Comparison of ENCODE assay signal across 8 cellular contexts in the genomic region with DNA sequence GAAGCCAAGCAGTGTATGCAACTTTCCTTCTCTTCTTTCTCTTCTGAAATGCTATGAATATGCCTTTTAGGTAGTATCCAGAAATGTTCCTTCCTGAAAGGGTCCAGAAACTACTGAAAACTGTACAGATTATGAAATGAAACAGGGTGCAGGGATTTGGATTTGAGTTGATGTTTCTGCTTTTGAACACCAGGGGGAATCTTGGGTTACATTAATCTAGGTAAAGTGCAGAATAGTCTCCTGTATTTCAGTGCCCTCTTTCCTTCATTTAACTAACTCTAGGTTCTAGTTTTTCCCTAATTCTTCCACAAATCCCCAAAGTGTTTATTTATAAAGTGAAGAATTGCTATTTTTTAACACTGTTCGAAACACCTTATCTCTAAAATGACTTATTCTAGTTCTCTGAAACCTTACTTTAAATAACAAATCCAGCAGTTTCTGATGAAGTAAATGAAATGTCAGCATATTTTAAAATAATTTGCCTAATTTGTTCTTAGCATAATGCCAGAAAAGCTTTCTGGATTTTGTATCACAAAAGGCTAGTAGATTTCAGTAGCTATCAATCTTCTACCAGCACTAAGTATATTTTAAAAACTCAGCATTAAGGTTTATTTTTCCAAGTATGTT.
DNase-seq lines count a peak whose midpoint lies in the region; ATAC-seq and TF ChIP-seq lines count a peak whose summit lies in the region.

No MANE protein-coding gene starts in this region.

- no peaks in the 10 kb centered on the region for H3K27me3 ChIP-seq in hepatocyte

- H3K79me2 ChIP-seq in hepatocyte, result no peaks in the 10 kb centered on the region

- H2AFZ ChIP-seq in hepatocyte, result no peak overlapping the region

- no peak overlapping the region for H3K4me3 ChIP-seq in hepatocyte

- no peak overlapping the region for H3K4me3 Mint-ChIP-seq in activated CD8-positive, alpha-beta T cell treated with anti-CD3 and anti-CD28 coated beads, Interleukin-2, amount 10 ng/mL, durations not matched to agents 7 days and 5 days

- no peaks in the 10 kb centered on the region for H3K4me1 Mint-ChIP-seq in activated CD8-positive, alpha-beta T cell treated with anti-CD3 and anti-CD28 coated beads, Interleukin-2, amount 10 ng/mL, durations not matched to agents 7 days and 5 days (ENCODE audit: low read depth)

- ATAC-seq in HG02885 (IDR thresholded peaks at IDR 0.05; ENCODE audit: poor library complexity, unreplicated experiment), result peak; percentile 82
- ATAC-seq in HG02840 (IDR thresholded peaks at IDR 0.05; ENCODE audit: low FRiP score, unreplicated experiment), result no peak
- ATAC-seq in activated CD8-positive, alpha-beta T cell treated with anti-CD3 and anti-CD28 coated beads, Interleukin-2, amount 10 ng/mL, durations not matched to agents 7 days and 5 days, result no peak
- ATAC-seq in GM19397 (IDR thresholded peaks at IDR 0.05; ENCODE audit: unreplicated experiment), result no peak

- H3K36me3 ChIP-seq in hepatocyte (replicated peaks; ENCODE audit: insufficient read depth, low read depth), result no peaks in the 10 kb centered on the region

- peak; percentile 30 for DNase-seq in GM10248 (ENCODE audit: extremely low spot score)
- DNase-seq in RPMI8226, result peak; percentile 11
- peak; percentile 22 for DNase-seq in hepatocyte (ENCODE audit: low spot score)
- DNase-seq in activated CD8-positive, alpha-beta T cell treated with anti-CD3 and anti-CD28 coated beads, Interleukin-2, amount 10 ng/mL, durations not matched to agents 7 days and 5 days, result no peak
- DNase-seq in CD1c-positive myeloid dendritic cell (ENCODE audit: extremely low spot score), result no peak

- H3K9me3 ChIP-seq in hepatocyte (ENCODE audit: low read depth), result no peaks in the 10 kb centered on the region

- CTCF ChIA-PET in GM10248 (lab: Yijun Ruan, JAX), result interaction anchor here (0.8 to 2.7 kb wide), 6 partner anchors 11 to 294 kb away, joined by 3 to 9 read pairs (median 3); no protein-coding TSS in a partner anchor
- CTCF ChIA-PET in activated CD8-positive, alpha-beta T cell treated with anti-CD3 and anti-CD28 coated beads, Interleukin-2, amount 10 ng/mL, durations not matched to agents 7 days and 5 days (lab: Charles Lee), result interaction anchor here (0.7 to 0.8 kb wide), 2 partner anchors 32 to 590 kb away, joined by 3 read pairs; no protein-coding TSS in a partner anchor

- H3K9me3 Mint-ChIP-seq in activated CD8-positive, alpha-beta T cell treated with anti-CD3 and anti-CD28 coated beads, Interleukin-2, amount 10 ng/mL, durations not matched to agents 7 days and 5 days (ENCODE audit: insufficient read depth), result no peaks in the 10 kb centered on the region

- no peaks in the 10 kb centered on the region for H3K9me2 ChIP-seq in hepatocyte (replicated peaks; ENCODE audit: insufficient read depth)

- H3K36me3 Mint-ChIP-seq in activated CD8-positive, alpha-beta T cell treated with anti-CD3 and anti-CD28 coated beads, Interleukin-2, amount 10 ng/mL, durations not matched to agents 7 days and 5 days (ENCODE audit: low read depth), result no peaks in the 10 kb centered on the region

- peak; percentile 34 for TF ChIP-seq CTCF in GM10248 (IDR thresholded peaks at IDR 0.05; ENCODE audit: control extremely low read depth, extremely low read depth, low read depth, missing control alignments)
- TF ChIP-seq CTCF in hepatocyte (IDR thresholded peaks at IDR 0.05; ENCODE audit: poor library complexity), result peak; percentile 45

- H3K27ac Mint-ChIP-seq in activated CD8-positive, alpha-beta T cell treated with anti-CD3 and anti-CD28 coated beads, Interleukin-2, amount 10 ng/mL, durations not matched to agents 7 days and 5 days, result no peak overlapping the region

- POLR2A ChIA-PET in GM10248 (lab: Yijun Ruan, JAX), result no interaction called here
- POLR2A ChIA-PET in activated CD8-positive, alpha-beta T cell treated with anti-CD3 and anti-CD28 coated beads, Interleukin-2, amount 10 ng/mL, durations not matched to agents 7 days and 5 days (lab: Charles Lee), result no interaction called here

- WGBS in hepatocyte (ENCODE audit: low lambda C conversion rate, missing lambda C conversion rate), result 68% methylated on average over 1 of the region's 1 CpG

- H3K4me1 ChIP-seq in hepatocyte (ENCODE audit: insufficient read depth), result no peaks in the 10 kb centered on the region

- H3K27me3 Mint-ChIP-seq in activated CD8-positive, alpha-beta T cell treated with anti-CD3 and anti-CD28 coated beads, Interleukin-2, amount 10 ng/mL, durations not matched to agents 7 days and 5 days (ENCODE audit: low read depth), result no peaks in the 10 kb centered on the region

- H3K27ac ChIP-seq in hepatocyte, result no peak overlapping the region

- H3K4me2 ChIP-seq in hepatocyte, result peak overlapping the region; percentile 12

- no peaks in the 10 kb centered on the region for H4K20me1 ChIP-seq in hepatocyte (ENCODE audit: insufficient read depth, poor library complexity, severe bottlenecking)

Comparison
In these comparisons a context has a peak if more than half of its experiments do, and no peak if none do; other contexts are left out.
1. DNase-seq: peak in GM10248 (single experiment), RPMI8226 (single experiment) and hepatocyte (single experiment); none in activated CD8-positive, alpha-beta T cell treated with anti-CD3 and anti-CD28 coated beads, Interleukin-2, amount 10 ng/mL, durations not matched to agents 7 days and 5 days (single experiment) and CD1c-positive myeloid dendritic cell (single experiment).